In the genomic region with DNA sequence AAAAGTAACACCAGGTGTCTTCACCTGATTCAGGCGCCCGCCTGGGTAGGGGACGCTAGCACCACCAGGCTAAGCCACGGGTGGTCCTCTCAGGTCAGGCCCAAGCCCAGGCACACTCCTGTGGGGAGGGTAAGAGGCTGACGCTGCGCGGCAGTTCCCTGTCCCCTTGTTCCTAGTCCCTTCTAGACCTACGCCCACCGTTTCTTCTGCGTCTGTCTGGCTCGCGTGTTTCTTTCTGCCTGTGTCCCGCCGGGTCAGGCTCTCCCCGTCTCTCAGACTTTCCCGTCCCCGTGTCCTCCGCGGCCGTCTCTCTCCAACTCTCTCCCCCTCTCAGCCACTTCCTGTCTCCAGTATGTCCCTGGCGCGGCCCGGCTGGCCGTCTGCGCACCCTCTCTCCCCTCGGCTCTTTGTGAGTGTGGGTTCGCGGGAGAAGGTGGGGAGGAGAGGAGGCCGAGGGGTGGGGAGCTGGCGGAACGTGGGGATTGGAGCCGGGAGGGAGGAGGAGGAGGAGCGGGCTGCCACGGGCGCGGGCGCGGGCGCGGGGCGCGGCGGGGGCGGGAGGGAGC, we compare ENCODE assay signal across 8 cellular contexts. TPM values are rescaled to one million over a fixed set of nuclear protein-coding genes. Genes with fewer than 3 reads are reported as not detected.
A peak's percentile ranks its signal among the peaks of the same experiment; 100 is the strongest.
DNase-seq lines count a peak whose midpoint lies in the region; ATAC-seq and TF ChIP-seq lines count a peak whose summit lies in the region.

No MANE protein-coding gene starts in this region.

- peak overlapping the region; percentile 81 to 96 for H3K4me3 ChIP-seq in foreskin fibroblast (ENCODE audit: low read depth in 1 of 2, low read length in 2 of 2)
- H3K4me3 ChIP-seq in thymus (ENCODE audit: low read length) = peak overlapping the region; percentile 70

- peak overlapping the region; percentile 61 for H3K27ac ChIP-seq in thymus (ENCODE audit: low read depth)

- no peaks in the 10 kb centered on the region for H3K9me3 Mint-ChIP-seq in activated T-helper 2 cell treated with anti-CD3 and anti-CD28 coated beads, Interferon-gamma antibody, Interleukin-2, Interleukin-4, amounts not matched to agents 10 μg/mL and 5 μg/mL and 100 μg/mL, durations not matched to agents 14 hours and 24 hours and 36 hours
- H3K9me3 Mint-ChIP-seq in nephron progenitor cell = no peaks in the 10 kb centered on the region

- peak; percentile 26 for ATAC-seq in HG03025 (IDR thresholded peaks at IDR 0.05; ENCODE audit: low FRiP score, unreplicated experiment)

- WGBS in thymus = under 1% methylated on average over 43 of the region's 44 CpGs

- H3K4me1 ChIP-seq in thymus (ENCODE audit: control insufficient read depth, insufficient read depth, low read length) = peaks cover 6% of the 10 kb centered on the region

- peaks cover 2% of the 10 kb centered on the region for H3K27me3 Mint-ChIP-seq in activated T-helper 2 cell treated with anti-CD3 and anti-CD28 coated beads, Interferon-gamma antibody, Interleukin-2, Interleukin-4, amounts not matched to agents 10 μg/mL and 5 μg/mL and 100 μg/mL, durations not matched to agents 14 hours and 24 hours and 36 hours (ENCODE audit: low read depth)
- H3K27me3 Mint-ChIP-seq in nephron progenitor cell (ENCODE audit: low read depth, poor library complexity) = peaks cover 3% of the 10 kb centered on the region

- no peaks in the 10 kb centered on the region for H3K27me3 ChIP-seq in thymus (ENCODE audit: control insufficient read depth, insufficient read depth)

- TF ChIP-seq CTCF in foreskin fibroblast (IDR thresholded peaks at IDR 0.05; ENCODE audit: low read depth, low read length) = no peak
- no peak for TF ChIP-seq CTCF in nephron progenitor cell (IDR thresholded peaks at IDR 0.05)

- peak; percentile 19 to 27 for DNase-seq in activated CD4-positive, alpha-beta T cell treated with anti-CD3 and anti-CD28 coated beads for 24 hours (ENCODE audit: low read depth in 2 of 2)
- DNase-seq in activated CD4-positive, alpha-beta T cell treated with anti-CD3 and anti-CD28 coated beads for 1 hour = no peak
- peak; percentile 45 for DNase-seq in NCI-H748 treated with DMSO at 0.1 percent for 48 hours (lab: John Stamatoyannopoulos, UW)
- no peak for DNase-seq in activated T-helper 2 cell treated with anti-CD3 and anti-CD28 coated beads, Interferon-gamma antibody, Interleukin-2, Interleukin-4, amounts not matched to agents 10 μg/mL and 5 μg/mL and 100 μg/mL, durations not matched to agents 14 hours and 24 hours and 36 hours (ENCODE audit: low spot score)
- DNase-seq in foreskin fibroblast = peak; percentile 85 to 92
- DNase-seq in nephron progenitor cell = peak; percentile 68

- H3K9me3 ChIP-seq in thymus (ENCODE audit: control insufficient read depth) = no peaks in the 10 kb centered on the region

- peaks cover 19% of the 10 kb centered on the region for H3K4me1 Mint-ChIP-seq in activated T-helper 2 cell treated with anti-CD3 and anti-CD28 coated beads, Interferon-gamma antibody, Interleukin-2, Interleukin-4, amounts not matched to agents 10 μg/mL and 5 μg/mL and 100 μg/mL, durations not matched to agents 14 hours and 24 hours and 36 hours (ENCODE audit: low read depth)
- H3K4me1 Mint-ChIP-seq in nephron progenitor cell = peaks cover 83% of the 10 kb centered on the region

- H3K27ac Mint-ChIP-seq in activated T-helper 2 cell treated with anti-CD3 and anti-CD28 coated beads, Interferon-gamma antibody, Interleukin-2, Interleukin-4, amounts not matched to agents 10 μg/mL and 5 μg/mL and 100 μg/mL, durations not matched to agents 14 hours and 24 hours and 36 hours = peak overlapping the region; percentile 91
- peak overlapping the region; percentile 96 for H3K27ac Mint-ChIP-seq in nephron progenitor cell

- intact Hi-C loops in activated T-helper 2 cell treated with anti-CD3 and anti-CD28 coated beads, Interferon-gamma antibody, Interleukin-2, Interleukin-4, amounts not matched to agents 10 μg/mL and 5 μg/mL and 100 μg/mL, durations not matched to agents 14 hours and 24 hours and 36 hours (cut with micrococcal nuclease) = loop anchor here (1.0 to 2.0 kb wide), 2 partner anchors 32 to 53 kb away; partner anchors contain the start of gene SPRYD3

- H3K4me3 Mint-ChIP-seq in activated T-helper 2 cell treated with anti-CD3 and anti-CD28 coated beads, Interferon-gamma antibody, Interleukin-2, Interleukin-4, amounts not matched to agents 10 μg/mL and 5 μg/mL and 100 μg/mL, durations not matched to agents 14 hours and 24 hours and 36 hours (ENCODE audit: low read depth) = peak overlapping the region; percentile 97
- H3K4me3 Mint-ChIP-seq in nephron progenitor cell = peak overlapping the region; percentile 94

- H3K36me3 ChIP-seq in thymus (ENCODE audit: control insufficient read depth, insufficient read depth) = no peaks in the 10 kb centered on the region

- H3K36me3 Mint-ChIP-seq in activated T-helper 2 cell treated with anti-CD3 and anti-CD28 coated beads, Interferon-gamma antibody, Interleukin-2, Interleukin-4, amounts not matched to agents 10 μg/mL and 5 μg/mL and 100 μg/mL, durations not matched to agents 14 hours and 24 hours and 36 hours (ENCODE audit: low read depth) = peaks cover 11% of the 10 kb centered on the region
- peaks cover 17% of the 10 kb centered on the region for H3K36me3 Mint-ChIP-seq in nephron progenitor cell (ENCODE audit: low read depth)

RNA-seq across cellular contexts. Expression of gene TNS2, which starts 3.1 kb away (rescaled TPM):
- 2.1 and 4.7 TPM in 2 replicates for total RNA-seq in activated T-helper 2 cell treated with anti-CD3 and anti-CD28 coated beads, Interferon-gamma antibody, Interleukin-2, Interleukin-4, amounts not matched to agents 10 μg/mL and 5 μg/mL and 100 μg/mL, durations not matched to agents 14 hours and 24 hours and 36 hours
- polyA plus RNA-seq in thymus = 40.4 TPM

RNA-seq across cellular contexts. Expression of gene SPRYD3, which starts 32.5 kb away (rescaled TPM):
- 35.1 and 36.2 TPM in 2 replicates for total RNA-seq in activated T-helper 2 cell treated with anti-CD3 and anti-CD28 coated beads, Interferon-gamma antibody, Interleukin-2, Interleukin-4, amounts not matched to agents 10 μg/mL and 5 μg/mL and 100 μg/mL, durations not matched to agents 14 hours and 24 hours and 36 hours
- 17.3 TPM for polyA plus RNA-seq in thymus

RNA-seq across cellular contexts. Expression of gene EIF4B, which starts 40.5 kb away (rescaled TPM):
- 474 and 503 TPM in 2 replicates for total RNA-seq in activated T-helper 2 cell treated with anti-CD3 and anti-CD28 coated beads, Interferon-gamma antibody, Interleukin-2, Interleukin-4, amounts not matched to agents 10 μg/mL and 5 μg/mL and 100 μg/mL, durations not matched to agents 14 hours and 24 hours and 36 hours
- polyA plus RNA-seq in thymus = 148 TPM

RNA-seq across cellular contexts. Expression of gene IGFBP6, which starts 50.7 kb away (rescaled TPM):
- 0.46 TPM in 1 of 2 replicates, not detected in the other for total RNA-seq in activated T-helper 2 cell treated with anti-CD3 and anti-CD28 coated beads, Interferon-gamma antibody, Interleukin-2, Interleukin-4, amounts not matched to agents 10 μg/mL and 5 μg/mL and 100 μg/mL, durations not matched to agents 14 hours and 24 hours and 36 hours
- polyA plus RNA-seq in thymus = 27.4 TPM

RNA-seq across cellular contexts. Expression of gene SOAT2, which starts 56.5 kb away (rescaled TPM):
- total RNA-seq in activated T-helper 2 cell treated with anti-CD3 and anti-CD28 coated beads, Interferon-gamma antibody, Interleukin-2, Interleukin-4, amounts not matched to agents 10 μg/mL and 5 μg/mL and 100 μg/mL, durations not matched to agents 14 hours and 24 hours and 36 hours = not detected in 2 replicates
- 0.71 TPM for polyA plus RNA-seq in thymus

Comparison
In these comparisons a context has a peak if more than half of its experiments do, and no peak if none do; other contexts are left out.
1. DNase-seq: peak in activated CD4-positive, alpha-beta T cell treated with anti-CD3 and anti-CD28 coated beads for 24 hours (2 of 2), NCI-H748 treated with DMSO at 0.1 percent for 48 hours (single experiment), foreskin fibroblast (2 of 2) and nephron progenitor cell (single experiment); none in activated CD4-positive, alpha-beta T cell treated with anti-CD3 and anti-CD28 coated beads for 1 hour (single experiment) and activated T-helper 2 cell treated with anti-CD3 and anti-CD28 coated beads, Interferon-gamma antibody, Interleukin-2, Interleukin-4, amounts not matched to agents 10 μg/mL and 5 μg/mL and 100 μg/mL, durations not matched to agents 14 hours and 24 hours and 36 hours (single experiment).